31 cellular contexts compared by ENCODE assay signal in the genomic region with DNA sequence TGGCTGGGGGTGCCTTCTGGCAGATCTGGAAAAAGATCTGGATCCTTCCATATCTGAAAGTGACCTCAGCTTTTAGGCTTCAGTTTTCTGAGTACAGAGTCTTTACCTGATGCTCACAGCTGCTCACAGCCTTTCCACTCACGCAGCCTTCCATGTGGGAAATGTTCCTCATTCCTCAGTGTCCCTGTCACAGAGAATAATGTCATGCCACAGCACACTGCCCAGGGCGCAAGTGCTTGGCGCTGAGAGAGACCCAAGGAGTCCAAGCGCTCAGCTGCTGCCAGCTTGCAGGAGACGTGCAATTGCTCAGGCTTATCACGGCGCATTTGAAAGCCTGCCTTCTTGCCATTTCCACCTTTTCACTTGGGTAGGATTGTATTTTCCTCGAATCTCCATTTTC.
"Had no signal": no experiment of that assay in that cellular context is flagged by ENCODE, and none has a peak within 500 bp of the region (broad histone marks: within the 10 kb centered on the region; RNA-seq: fewer than 3 reads in every experiment).

No MANE protein-coding gene starts in this region.

- DNase-seq: activated B cell treated with CpG ODN at 0.5 μM for 24 hours; activated CD4-positive, alpha-beta memory T cell treated with anti-CD3 and anti-CD28 coated beads, Interleukin-2, amount 10 ng/mL, durations not matched to agents 7 days and 5 days; activated CD4-positive, alpha-beta T cell treated with anti-CD3 and anti-CD28 coated beads for 1 hour; activated CD4-positive, alpha-beta T cell treated with anti-CD3 and anti-CD28 coated beads for 36 hours; activated CD4-positive, alpha-beta T cell treated with anti-CD3 and anti-CD28 coated beads for 48 hours; activated CD4-positive, alpha-beta T cell treated with anti-CD3 and anti-CD28 coated beads, Interleukin-2, amount 10 ng/mL, durations not matched to agents 7 days and 5 days; activated CD4-positive, alpha-beta T cell treated with anti-CD3 and anti-CD28 coated beads, Interleukin-2, amount 50 U/mL, for 48 hours; activated CD8-positive, alpha-beta memory T cell treated with anti-CD3 and anti-CD28 coated beads for 24 hours; activated CD8-positive, alpha-beta memory T cell treated with anti-CD3 and anti-CD28 coated beads, Interleukin-2, amount 10 ng/mL, durations not matched to agents 7 days and 5 days; activated CD8-positive, alpha-beta memory T cell treated with anti-CD3 and anti-CD28 coated beads, Interleukin-2, amount 50 U/mL, for 48 hours; activated CD8-positive, alpha-beta T cell treated with anti-CD3 and anti-CD28 coated beads, Interleukin-2, amount 10 ng/mL, durations not matched to agents 7 days and 5 days; activated effector memory CD4-positive, alpha-beta T cell treated with Interleukin-2 at 50 U/mL for 16 hours; activated gamma-delta T cell; activated naive CD4-positive, alpha-beta T cell treated with anti-CD3 and anti-CD28 coated beads, Interleukin-2, amount 10 ng/mL, durations not matched to agents 7 days and 5 days; activated naive CD4-positive, alpha-beta T cell treated with Interleukin-2 at 50 U/mL for 16 hours; activated naive CD8-positive, alpha-beta T cell treated with anti-CD3 and anti-CD28 coated beads, Interleukin-2, amount 10 ng/mL, durations not matched to agents 7 days and 5 days; activated naive CD8-positive, alpha-beta T cell treated with anti-CD3 and anti-CD28 coated beads, Interleukin-2, amount 50 U/mL, for 24 hours; activated T-cell treated with anti-CD3 and anti-CD28 coated beads, Interleukin-2, amount 50 U/mL, for 24 hours; activated T-cell treated with anti-CD3 and anti-CD28 coated beads, Interleukin-2, amount 50 U/mL, for 48 hours; amygdala; anterior cingulate cortex; T-cell; T-helper 17 cell; T1000 had no signal

- H3K27me3 ChIP-seq: ascending aorta, cardiac muscle cell had no signal

- H3K36me3 ChIP-seq: ascending aorta, cardiac muscle cell had no signal

- H3K36me3 Mint-ChIP-seq: activated CD8-positive, alpha-beta memory T cell treated with anti-CD3 and anti-CD28 coated beads, Interleukin-2, amount 10 ng/mL, durations not matched to agents 7 days and 5 days; activated naive CD4-positive, alpha-beta T cell treated with anti-CD3 and anti-CD28 coated beads, Interleukin-2, amount 10 ng/mL, durations not matched to agents 7 days and 5 days; activated naive CD4-positive, alpha-beta T cell treated with anti-CD3 and anti-CD28 coated beads, Interleukin-2, amount 50 U/mL, for 24 hours; activated naive CD8-positive, alpha-beta T cell; activated naive CD8-positive, alpha-beta T cell treated with anti-CD3 and anti-CD28 coated beads, Interleukin-2, amount 10 ng/mL, durations not matched to agents 7 days and 5 days; brain; T-cell had no signal

- H3K4me1 Mint-ChIP-seq: activated B cell treated with CpG ODN at 0.5 μM for 24 hours; activated CD4-positive, alpha-beta memory T cell treated with anti-CD3 and anti-CD28 coated beads, Interleukin-2, amount 10 ng/mL, durations not matched to agents 7 days and 5 days; activated CD4-positive, alpha-beta T cell treated with anti-CD3 and anti-CD28 coated beads for 36 hours; activated CD4-positive, alpha-beta T cell treated with anti-CD3 and anti-CD28 coated beads, Interleukin-2, amount 10 ng/mL, durations not matched to agents 7 days and 5 days; activated CD8-positive, alpha-beta memory T cell treated with anti-CD3 and anti-CD28 coated beads, Interleukin-2, amount 10 ng/mL, durations not matched to agents 7 days and 5 days; activated naive CD4-positive, alpha-beta T cell treated with anti-CD3 and anti-CD28 coated beads, Interleukin-2, amount 10 ng/mL, durations not matched to agents 7 days and 5 days; activated naive CD4-positive, alpha-beta T cell treated with anti-CD3 and anti-CD28 coated beads, Interleukin-2, amount 50 U/mL, for 24 hours; activated naive CD8-positive, alpha-beta T cell treated with anti-CD3 and anti-CD28 coated beads, Interleukin-2, amount 10 ng/mL, durations not matched to agents 7 days and 5 days; activated naive CD8-positive, alpha-beta T cell treated with anti-CD3 and anti-CD28 coated beads, Interleukin-2, amount 50 U/mL, for 24 hours; T-cell; T-helper 17 cell had no signal

- H3K27ac ChIP-seq: ascending aorta, cardiac muscle cell, VCaP had no signal

- H3K27ac Mint-ChIP-seq: activated B cell treated with CpG ODN at 0.5 μM for 24 hours; activated CD4-positive, alpha-beta memory T cell treated with anti-CD3 and anti-CD28 coated beads, Interleukin-2, amount 10 ng/mL, durations not matched to agents 7 days and 5 days; activated CD4-positive, alpha-beta T cell treated with anti-CD3 and anti-CD28 coated beads for 36 hours; activated CD4-positive, alpha-beta T cell treated with anti-CD3 and anti-CD28 coated beads, Interleukin-2, amount 10 ng/mL, durations not matched to agents 7 days and 5 days; activated CD8-positive, alpha-beta memory T cell treated with anti-CD3 and anti-CD28 coated beads, Interleukin-2, amount 10 ng/mL, durations not matched to agents 7 days and 5 days; activated CD8-positive, alpha-beta T cell treated with anti-CD3 and anti-CD28 coated beads, Interleukin-2, amount 10 ng/mL, durations not matched to agents 7 days and 5 days; activated naive CD4-positive, alpha-beta T cell treated with anti-CD3 and anti-CD28 coated beads, Interleukin-2, amount 10 ng/mL, durations not matched to agents 7 days and 5 days; activated naive CD4-positive, alpha-beta T cell treated with anti-CD3 and anti-CD28 coated beads, Interleukin-2, amount 50 U/mL, for 24 hours; activated naive CD8-positive, alpha-beta T cell; activated naive CD8-positive, alpha-beta T cell treated with anti-CD3 and anti-CD28 coated beads, Interleukin-2, amount 10 ng/mL, durations not matched to agents 7 days and 5 days; activated naive CD8-positive, alpha-beta T cell treated with anti-CD3 and anti-CD28 coated beads, Interleukin-2, amount 50 U/mL, for 24 hours; activated T-cell treated with anti-CD3 and anti-CD28 coated beads, Interleukin-2, amount 50 U/mL, for 24 hours; activated T-helper 2 cell treated with anti-CD3 and anti-CD28 coated beads, Interferon-gamma antibody, Interleukin-2, Interleukin-4, amounts not matched to agents 10 μg/mL and 5 μg/mL and 100 μg/mL, durations not matched to agents 14 hours and 24 hours and 36 hours; brain; T-cell; T-helper 17 cell had no signal

- H3K27me3 Mint-ChIP-seq: activated B cell treated with CpG ODN at 0.5 μM for 24 hours; activated CD4-positive, alpha-beta memory T cell treated with anti-CD3 and anti-CD28 coated beads, Interleukin-2, amount 10 ng/mL, durations not matched to agents 7 days and 5 days; activated CD4-positive, alpha-beta T cell treated with anti-CD3 and anti-CD28 coated beads, Interleukin-2, amount 10 ng/mL, durations not matched to agents 7 days and 5 days; activated CD8-positive, alpha-beta memory T cell treated with anti-CD3 and anti-CD28 coated beads, Interleukin-2, amount 10 ng/mL, durations not matched to agents 7 days and 5 days; activated naive CD4-positive, alpha-beta T cell treated with anti-CD3 and anti-CD28 coated beads, Interleukin-2, amount 10 ng/mL, durations not matched to agents 7 days and 5 days; activated naive CD8-positive, alpha-beta T cell; activated naive CD8-positive, alpha-beta T cell treated with anti-CD3 and anti-CD28 coated beads, Interleukin-2, amount 10 ng/mL, durations not matched to agents 7 days and 5 days; activated naive CD8-positive, alpha-beta T cell treated with anti-CD3 and anti-CD28 coated beads, Interleukin-2, amount 50 U/mL, for 24 hours had no signal

- H3K4me3 Mint-ChIP-seq: activated B cell treated with CpG ODN at 0.5 μM for 24 hours; activated CD4-positive, alpha-beta memory T cell treated with anti-CD3 and anti-CD28 coated beads, Interleukin-2, amount 10 ng/mL, durations not matched to agents 7 days and 5 days; activated CD4-positive, alpha-beta T cell treated with anti-CD3 and anti-CD28 coated beads for 36 hours; activated CD4-positive, alpha-beta T cell treated with anti-CD3 and anti-CD28 coated beads, Interleukin-2, amount 10 ng/mL, durations not matched to agents 7 days and 5 days; activated CD8-positive, alpha-beta memory T cell treated with anti-CD3 and anti-CD28 coated beads, Interleukin-2, amount 10 ng/mL, durations not matched to agents 7 days and 5 days; activated CD8-positive, alpha-beta T cell treated with anti-CD3 and anti-CD28 coated beads, Interleukin-2, amount 10 ng/mL, durations not matched to agents 7 days and 5 days; activated naive CD4-positive, alpha-beta T cell treated with anti-CD3 and anti-CD28 coated beads, Interleukin-2, amount 10 ng/mL, durations not matched to agents 7 days and 5 days; activated naive CD4-positive, alpha-beta T cell treated with anti-CD3 and anti-CD28 coated beads, Interleukin-2, amount 50 U/mL, for 24 hours; activated naive CD8-positive, alpha-beta T cell; activated naive CD8-positive, alpha-beta T cell treated with anti-CD3 and anti-CD28 coated beads, Interleukin-2, amount 10 ng/mL, durations not matched to agents 7 days and 5 days; activated naive CD8-positive, alpha-beta T cell treated with anti-CD3 and anti-CD28 coated beads, Interleukin-2, amount 50 U/mL, for 24 hours; activated T-cell treated with anti-CD3 and anti-CD28 coated beads, Interleukin-2, amount 50 U/mL, for 24 hours; brain; T-cell; T-helper 17 cell had no signal

- ATAC-seq: activated CD4-positive, alpha-beta T cell treated with anti-CD3 and anti-CD28 coated beads for 36 hours; activated CD8-positive, alpha-beta memory T cell treated with anti-CD3 and anti-CD28 coated beads, Interleukin-2, amount 10 ng/mL, durations not matched to agents 7 days and 5 days; activated CD8-positive, alpha-beta T cell treated with anti-CD3 and anti-CD28 coated beads, Interleukin-2, amount 10 ng/mL, durations not matched to agents 7 days and 5 days; activated naive CD8-positive, alpha-beta T cell treated with anti-CD3 and anti-CD28 coated beads, Interleukin-2, amount 50 U/mL, for 24 hours; T-cell; T-helper 17 cell had no signal

- H3K4me3 ChIP-seq: ascending aorta, cardiac muscle cell had no signal

- H3K9me3 ChIP-seq: ascending aorta had no signal

- H3K4me1 ChIP-seq: ascending aorta had no signal
